ENCODE assay signal across 23 cellular contexts in genomic region chr21:41620982-41621381, GRCh38.
DNase-seq lines count a peak whose midpoint lies in the region; ATAC-seq and TF ChIP-seq lines count a peak whose summit lies in the region.
"Had no signal": no experiment of that assay in that cellular context is flagged by ENCODE, and none has a peak within 500 bp of the region (broad histone marks: within the 10 kb centered on the region; RNA-seq: fewer than 3 reads in every experiment).

No MANE protein-coding gene starts in this region.

- TF ChIP-seq POLR2A in gastroesophageal sphincter (IDR thresholded peaks at IDR 0.05): no peak
- no peak for TF ChIP-seq POLR2A in vagina (IDR thresholded peaks at IDR 0.05)

- H3K4ac ChIP-seq in neuronal stem cell (ENCODE audit: low read length): no peak overlapping the region

- H3K27me3 ChIP-seq in mammary epithelial cell (ENCODE audit: insufficient read depth, low read length) (no peaks in the 10 kb centered on the region), gastroesophageal sphincter (peaks cover 27% of the 10 kb centered on the region), vagina (no peaks in the 10 kb centered on the region), neuronal stem cell (ENCODE audit: control insufficient read depth in 3 of 3, insufficient read depth in 3 of 3, low read depth in 1 of 3, low read length in 3 of 3) (peaks cover 0 to under 1% (median 0%) of the 10 kb centered on the region in 3 experiments)
- H3K27me3 ChIP-seq: hepatocyte had no signal

- 30% methylated on average over 8 of the region's 8 CpGs for WGBS in mammary epithelial cell (ENCODE audit: low coverage, missing lambda C conversion rate)
- WGBS in gastroesophageal sphincter (ENCODE audit: low coverage in 1 of 2), 2 donors: 69 to 83% methylated on average over 5 to 7 of the region's 8 CpGs
- WGBS in neuronal stem cell (ENCODE audit: extremely low coverage in 2 of 2, insufficient read length in 2 of 2, insufficient replicate concordance in 1 of 2), 2 donors: no CpG with 5 or more reads among the region's 8 CpGs

- H3K4me3 ChIP-seq in mammary epithelial cell (replicated peaks in 1 of 3; ENCODE audit: insufficient read depth in 1 of 3, low read depth in 2 of 3, low read length in 3 of 3): no peak overlapping the region
- no peak overlapping the region for H3K4me3 ChIP-seq in gastroesophageal sphincter
- H3K4me3 ChIP-seq in vagina: no peak overlapping the region
- no peak overlapping the region for H3K4me3 ChIP-seq in neuronal stem cell (ENCODE audit: low read length in 2 of 2)
- H3K4me3 ChIP-seq: hepatocyte, left ventricle myocardium inferior had no signal

- ATAC-seq in gastroesophageal sphincter: peak; percentile 35
- ATAC-seq: HCT116; HepG2; naive thymus-derived CD8-positive, alpha-beta T cell had no signal

- no peaks in the 10 kb centered on the region for H3K79me1 ChIP-seq in neuronal stem cell (ENCODE audit: low read depth, low read length)

- H2BK15ac ChIP-seq in neuronal stem cell (ENCODE audit: low read length): no peak overlapping the region

- DNase-seq in GM04503 (ENCODE audit: low read depth) (peak; percentile 49), mammary epithelial cell (no peak), vagina (ENCODE audit: extremely low spot score in 2 of 2) (no peak), neuronal stem cell (ENCODE audit: low spot score) (no peak), NCI-H1092 (lab: John Stamatoyannopoulos, UW) (no peak)
- no peak for DNase-seq in activated CD4-positive, CD25-positive, alpha-beta regulatory T cell treated with anti-CD3 and anti-CD28 coated beads, Interleukin-2, amount 50 U/mL, for 72 hours
- DNase-seq: activated naive CD4-positive, alpha-beta T cell treated with anti-CD3 and anti-CD28 coated beads for 36 hours; activated T-cell treated with anti-CD3 and anti-CD28 coated beads, Interleukin-2, amount 50 U/mL, for 24 hours; anterior cingulate cortex; caudate nucleus; foreskin melanocyte; immature natural killer cell; left ventricle myocardium inferior; midbrain; naive thymus-derived CD8-positive, alpha-beta T cell; NCI-H1694 treated with DMSO at 0.1 percent for 48 hours; NCI-H2171 treated with DMSO at 0.1 percent for 48 hours; NCI-H526; trophoblast cell had no signal

- H3K9ac ChIP-seq in mammary epithelial cell (ENCODE audit: insufficient read depth, low read length) (no peak overlapping the region), neuronal stem cell (ENCODE audit: low read depth, low read length, poor library complexity) (no peak overlapping the region)

- dilution Hi-C loops in mammary epithelial cell (cut with HindIII; ENCODE audit: low sequenced_read_pairs): loop anchor here (25.0 kb wide), 1 partner anchor 316 kb away; no protein-coding TSS in a partner anchor

- CTCF ChIA-PET in mammary epithelial cell (lab: Charles Lee; ENCODE audit: low non-redundant PET): no interaction called here

- no peak overlapping the region for H2BK120ac ChIP-seq in neuronal stem cell (ENCODE audit: low read depth, low read length)

- H3K79me2 ChIP-seq in mammary epithelial cell (ENCODE audit: insufficient read depth, low read length): no peaks in the 10 kb centered on the region
- H3K79me2 ChIP-seq: hepatocyte had no signal

- H3K4me1 ChIP-seq in mammary epithelial cell (ENCODE audit: insufficient read depth, low read length) (peaks cover 35% of the 10 kb centered on the region), gastroesophageal sphincter (peaks cover 0 to 10% (median 5%) of the 10 kb centered on the region in 3 donors), vagina (peaks cover 24% of the 10 kb centered on the region), neuronal stem cell (ENCODE audit: control insufficient read depth in 2 of 2, insufficient read depth in 1 of 2, low read depth in 1 of 2, low read length in 2 of 2) (no peaks in the 10 kb centered on the region)

- H3K23ac ChIP-seq in neuronal stem cell (ENCODE audit: low read depth, low read length, poor library complexity): no peak overlapping the region

- in situ Hi-C loops in mammary epithelial cell (cut with MboI; ENCODE audit: low sequenced_read_pairs in 2 of 2): loop anchor here (25.0 kb wide), 2 partner anchors 316 to 491 kb away; no protein-coding TSS in a partner anchor

- intact Hi-C loops in mammary epithelial cell (cut with micrococcal nuclease): no loop called here
- intact Hi-C loops in vagina (cut with DNase I): no loop called here

- H2AK5ac ChIP-seq in neuronal stem cell (ENCODE audit: low read depth, low read length): no peak overlapping the region

- H3K9me3 ChIP-seq in mammary epithelial cell (replicated peaks; ENCODE audit: insufficient read depth, low read length): no peaks in the 10 kb centered on the region
- H3K9me3 ChIP-seq in gastroesophageal sphincter: no peaks in the 10 kb centered on the region
- H3K9me3 ChIP-seq in vagina: no peaks in the 10 kb centered on the region
- H3K9me3 ChIP-seq in neuronal stem cell (replicated peaks in 1 of 2; ENCODE audit: control insufficient read depth in 2 of 2, insufficient read depth in 1 of 2, low read depth in 1 of 2, low read length in 2 of 2): no peaks in the 10 kb centered on the region

- no peaks in the 10 kb centered on the region for H4K20me1 ChIP-seq in mammary epithelial cell (ENCODE audit: insufficient read depth, low read length)

- TF ChIP-seq CTCF in mammary epithelial cell (conservative IDR thresholded peaks at IDR 0.05 in 1 of 2, IDR thresholded peaks at IDR 0.05 in 1 of 2; ENCODE audit: extremely low read depth in 1 of 2, insufficient read depth in 1 of 2, low read depth in 1 of 2, low read length in 2 of 2) (no peak), gastroesophageal sphincter (IDR thresholded peaks at IDR 0.05) (no peak), vagina (IDR thresholded peaks at IDR 0.05) (no peak)

- H3K36me3 ChIP-seq in mammary epithelial cell (ENCODE audit: insufficient read depth, low read length): no peaks in the 10 kb centered on the region
- no peaks in the 10 kb centered on the region for H3K36me3 ChIP-seq in gastroesophageal sphincter
- H3K36me3 ChIP-seq in vagina: no peaks in the 10 kb centered on the region
- no peaks in the 10 kb centered on the region for H3K36me3 ChIP-seq in neuronal stem cell (replicated peaks in 1 of 2; ENCODE audit: control insufficient read depth in 2 of 2, insufficient read depth in 2 of 2, low read length in 2 of 2)
- H3K36me3 ChIP-seq: left ventricle myocardium inferior had no signal

- no peak overlapping the region for H4K8ac ChIP-seq in neuronal stem cell (ENCODE audit: low read depth, low read length)

- BruUV-seq in mammary epithelial cell (replicated peaks; lab: Mats Ljungman, UMichigan): no TSS peak

- H3K4me2 ChIP-seq in mammary epithelial cell (ENCODE audit: insufficient read depth, low read depth, low read length) (peak overlapping the region; percentile 23), neuronal stem cell (ENCODE audit: insufficient read depth, low read length, poor library complexity, severe bottlenecking) (no peak overlapping the region)
- H3K4me2 ChIP-seq: hepatocyte had no signal

- no peak for TF ChIP-seq EP300 in gastroesophageal sphincter (IDR thresholded peaks at IDR 0.05)

- no peak overlapping the region for H4K91ac ChIP-seq in neuronal stem cell (ENCODE audit: low read depth, low read length, poor library complexity)

- no peak overlapping the region for H2BK12ac ChIP-seq in neuronal stem cell (ENCODE audit: low read length)

- H3K18ac ChIP-seq in neuronal stem cell (ENCODE audit: low read length): no peak overlapping the region

- no peak overlapping the region for H3K14ac ChIP-seq in neuronal stem cell (ENCODE audit: low read length)

- H2BK5ac ChIP-seq in neuronal stem cell (ENCODE audit: low read length): no peak overlapping the region

- H2AFZ ChIP-seq in mammary epithelial cell (ENCODE audit: low read depth, low read length) (no peak overlapping the region), neuronal stem cell (ENCODE audit: low read length) (no peak overlapping the region)
- H2AFZ ChIP-seq: hepatocyte had no signal

- peak overlapping the region; percentile 44 for H3K27ac ChIP-seq in mammary epithelial cell (ENCODE audit: insufficient read depth, low read depth, low read length)
- no peak overlapping the region for H3K27ac ChIP-seq in gastroesophageal sphincter
- H3K27ac ChIP-seq in vagina: peak overlapping the region; percentile 17
- H3K27ac ChIP-seq in neuronal stem cell (replicated peaks; ENCODE audit: low read length): no peak overlapping the region
- H3K27ac ChIP-seq: hepatocyte, left ventricle myocardium inferior had no signal

Comparison
In these comparisons a context has a peak if more than half of its experiments do, and no peak if none do; other contexts are left out.
1. H3K27ac ChIP-seq: peak in mammary epithelial cell (single experiment) and vagina (single experiment); none in gastroesophageal sphincter (0 of 4) and neuronal stem cell (single experiment).